Comparison of ENCODE assay signal across 8 cellular contexts in the genomic region with DNA sequence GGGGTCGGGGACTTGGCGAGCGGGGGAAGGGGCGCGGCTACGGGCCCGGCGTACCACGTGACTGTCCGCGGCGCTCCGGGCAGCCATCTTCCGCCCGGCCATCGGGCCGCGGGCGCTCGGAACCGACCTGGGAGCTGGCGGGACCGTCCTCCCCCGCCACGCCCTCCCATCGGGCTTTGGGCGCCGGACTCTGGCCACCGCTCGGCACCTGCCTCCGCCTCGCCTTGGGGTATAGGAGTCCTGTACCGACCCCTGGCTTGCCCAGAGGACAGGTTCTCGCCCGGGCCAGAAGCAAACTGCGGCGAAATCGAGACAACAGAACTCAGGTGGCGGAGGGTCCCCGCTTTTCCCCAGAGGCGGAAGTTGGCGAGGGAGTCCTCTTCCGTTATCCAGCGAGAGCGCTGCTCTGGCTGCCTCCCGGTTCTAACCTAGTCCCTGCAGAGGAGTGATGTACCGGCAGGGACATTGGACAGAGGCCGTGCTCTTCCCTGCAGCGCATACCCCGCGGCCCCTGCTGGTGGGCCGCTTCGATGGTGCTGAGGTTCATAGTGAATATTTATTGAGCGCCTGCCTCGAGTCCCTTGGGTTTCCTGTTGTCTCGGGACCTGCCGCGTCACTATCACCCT. TPM values are rescaled to one million over a fixed set of nuclear protein-coding genes. Genes with fewer than 3 reads are reported as not detected.
DNase-seq lines count a peak whose midpoint lies in the region; ATAC-seq and TF ChIP-seq lines count a peak whose summit lies in the region.

No MANE protein-coding gene starts in this region.

- peaks cover 28% of the 10 kb centered on the region for H3K79me2 ChIP-seq in GM23338 (replicated peaks; ENCODE audit: insufficient read depth)
- H3K79me2 ChIP-seq in Karpas-422 (ENCODE audit: low read length), result no peaks in the 10 kb centered on the region
- H3K79me2 ChIP-seq in trophoblast cell (ENCODE audit: control insufficient read depth, insufficient read depth, low read length, poor library complexity), result peaks cover 8% of the 10 kb centered on the region

- peaks cover 60% of the 10 kb centered on the region for H3K4me1 Mint-ChIP-seq in GM23338
- peaks cover 48% of the 10 kb centered on the region for H3K4me1 Mint-ChIP-seq in activated naive CD8-positive, alpha-beta T cell treated with anti-CD3 and anti-CD28 coated beads, Interleukin-2, amount 50 U/mL, for 24 hours

- H3K4me3 ChIP-seq in GM12864 (ENCODE audit: low read depth, low read length) (peak overlapping the region; percentile 74), GM23338 (peak overlapping the region; percentile 86), Karpas-422 (ENCODE audit: low read length) (peak overlapping the region; percentile 80), trophoblast cell (ENCODE audit: low read depth, low read length) (peak overlapping the region; percentile 87)

- peak overlapping the region; percentile 86 for H3K4me3 Mint-ChIP-seq in GM23338
- H3K4me3 Mint-ChIP-seq in activated naive CD8-positive, alpha-beta T cell treated with anti-CD3 and anti-CD28 coated beads, Interleukin-2, amount 50 U/mL, for 24 hours, result peak overlapping the region; percentile 87

- no peak overlapping the region for H2AK5ac ChIP-seq in trophoblast cell (ENCODE audit: low read length)

- intact Hi-C loops in cardiac septum (cut with DNase I), result loop anchor here (1.0 to 5.0 kb wide), 3 partner anchors 48 to 300 kb away; no protein-coding TSS in a partner anchor

- H4K20me1 ChIP-seq in GM23338 (replicated peaks; ENCODE audit: insufficient read depth), result no peaks in the 10 kb centered on the region; the same call in 1 of the 2 replicates
- H4K20me1 ChIP-seq in Karpas-422 (ENCODE audit: insufficient read depth, low read depth, low read length), result peaks cover 19% of the 10 kb centered on the region

- peak overlapping the region; percentile 96 for H4K8ac ChIP-seq in trophoblast cell (ENCODE audit: low read depth, low read length)

- peak overlapping the region; percentile 94 for H2BK120ac ChIP-seq in trophoblast cell (ENCODE audit: insufficient read depth, low read length, poor library complexity)

- no peaks in the 10 kb centered on the region for H3K9me3 Mint-ChIP-seq in GM23338
- no peaks in the 10 kb centered on the region for H3K9me3 Mint-ChIP-seq in activated naive CD8-positive, alpha-beta T cell treated with anti-CD3 and anti-CD28 coated beads, Interleukin-2, amount 50 U/mL, for 24 hours

- H3K36me3 ChIP-seq in GM23338 (ENCODE audit: insufficient read depth) (no peaks in the 10 kb centered on the region), Karpas-422 (ENCODE audit: insufficient read depth, low read length) (no peaks in the 10 kb centered on the region), trophoblast cell (ENCODE audit: control insufficient read depth in 1 of 2, insufficient read depth in 2 of 2, low read length in 2 of 2) (no peaks in the 10 kb centered on the region)

- DNase-seq in GM12864 (ENCODE audit: low read depth) (no peak), GM23338 (ENCODE audit: low spot score) (peak; percentile 84), Karpas-422 (peak; percentile 81), SKM-1 (lab: John Stamatoyannopoulos, UW; ENCODE audit: unreplicated experiment) (peak; percentile 66), cardiac septum (ENCODE audit: low spot score) (peak; percentile 94), trophoblast cell (peak; percentile 68 to 76), NCI-H1048 (lab: John Stamatoyannopoulos, UW) (no peak)
- peak; percentile 68 for DNase-seq in activated naive CD8-positive, alpha-beta T cell treated with anti-CD3 and anti-CD28 coated beads, Interleukin-2, amount 50 U/mL, for 24 hours

- peak overlapping the region; percentile 92 for H4K91ac ChIP-seq in trophoblast cell (ENCODE audit: low read depth, low read length)

- peak overlapping the region; percentile 99 for H3K27ac ChIP-seq in GM23338 (ENCODE audit: low read depth)
- peak overlapping the region; percentile 72; the same call in 1 of the 2 replicates for H3K27ac ChIP-seq in Karpas-422 (ENCODE audit: low read length)
- peak overlapping the region; percentile 99 for H3K27ac ChIP-seq in trophoblast cell (ENCODE audit: low read depth, low read length)

- H3K4ac ChIP-seq in trophoblast cell (ENCODE audit: low read depth, low read length), result peak overlapping the region; percentile 80

- peak overlapping the region; percentile 98 for H3K27ac Mint-ChIP-seq in GM23338
- H3K27ac Mint-ChIP-seq in activated naive CD8-positive, alpha-beta T cell treated with anti-CD3 and anti-CD28 coated beads, Interleukin-2, amount 50 U/mL, for 24 hours, result peak overlapping the region; percentile 87

- H3K18ac ChIP-seq in trophoblast cell (ENCODE audit: low read length), result peak overlapping the region; percentile 96

- H3K27me3 Mint-ChIP-seq in GM23338 (ENCODE audit: insufficient read depth, low read depth, poor library complexity), result peaks cover 14% of the 10 kb centered on the region
- no peaks in the 10 kb centered on the region for H3K27me3 Mint-ChIP-seq in activated naive CD8-positive, alpha-beta T cell treated with anti-CD3 and anti-CD28 coated beads, Interleukin-2, amount 50 U/mL, for 24 hours

- peak overlapping the region; percentile 96 for H2BK5ac ChIP-seq in trophoblast cell (ENCODE audit: low read depth, low read length, poor library complexity)

- peak; percentile 36 for ATAC-seq in GM23338
- ATAC-seq in activated naive CD8-positive, alpha-beta T cell treated with anti-CD3 and anti-CD28 coated beads, Interleukin-2, amount 50 U/mL, for 24 hours, result peak; percentile 58

- peaks cover 52% of the 10 kb centered on the region for H3K4me1 ChIP-seq in GM23338 (ENCODE audit: insufficient read depth)
- H3K4me1 ChIP-seq in Karpas-422 (ENCODE audit: low read length), result peaks cover 34% of the 10 kb centered on the region
- H3K4me1 ChIP-seq in trophoblast cell (ENCODE audit: control insufficient read depth in 1 of 2, insufficient read depth in 2 of 2, low read length in 2 of 2), result peaks cover 11 to 15% of the 10 kb centered on the region in 2 experiments

- peak overlapping the region; percentile 77; the same call in 1 of the 2 replicates for H2AFZ ChIP-seq in GM23338
- H2AFZ ChIP-seq in Karpas-422 (ENCODE audit: low read length), result peak overlapping the region; percentile 82
- peak overlapping the region; percentile 96 for H2AFZ ChIP-seq in trophoblast cell (ENCODE audit: insufficient read depth, low read length, poor library complexity)

- H3K9ac ChIP-seq in Karpas-422 (ENCODE audit: low read length) (peak overlapping the region; percentile 79), trophoblast cell (ENCODE audit: low read length) (peak overlapping the region; percentile 89)

- H3K23ac ChIP-seq in trophoblast cell (ENCODE audit: low read length), result no peak overlapping the region

- no CpG with 5 or more reads among the region's 58 CpGs for WGBS in trophoblast cell (ENCODE audit: extremely low coverage, insufficient coverage, insufficient read length)

- peak overlapping the region; percentile 96 for H3K14ac ChIP-seq in trophoblast cell (ENCODE audit: low read length)

- H3K4me2 ChIP-seq in GM23338, result peak overlapping the region; percentile 79
- H3K4me2 ChIP-seq in Karpas-422 (ENCODE audit: low read depth, low read length, poor library complexity, severe bottlenecking), result peak overlapping the region; percentile 97
- peak overlapping the region; percentile 93 for H3K4me2 ChIP-seq in trophoblast cell (ENCODE audit: low read length)

- TF ChIP-seq CTCF in GM12864 (IDR thresholded peaks at IDR 0.05; ENCODE audit: low read depth, low read length, missing control alignments) (peak; percentile 62), GM23338 (conservative IDR thresholded peaks at IDR 0.05; ENCODE audit: low read depth in 2 of 2) (peak; percentile 17 to 24; a peak in 2 of 4 replicates)

- peaks cover 14% of the 10 kb centered on the region for H3K79me1 ChIP-seq in trophoblast cell (ENCODE audit: low read length)

- H4K12ac ChIP-seq in trophoblast cell (ENCODE audit: low read depth, low read length), result peak overlapping the region; percentile 92

- no peak overlapping the region for H2BK12ac ChIP-seq in trophoblast cell (ENCODE audit: low read length)

- H3K36me3 Mint-ChIP-seq in GM23338 (ENCODE audit: low read depth), result peaks cover 3% of the 10 kb centered on the region; the same call in 1 of the 3 replicates
- H3K36me3 Mint-ChIP-seq in activated naive CD8-positive, alpha-beta T cell treated with anti-CD3 and anti-CD28 coated beads, Interleukin-2, amount 50 U/mL, for 24 hours (ENCODE audit: low read depth), result peaks cover 3% of the 10 kb centered on the region

- H3F3A ChIP-seq in GM23338 (replicated peaks; ENCODE audit: low read depth), result no peaks in the 10 kb centered on the region; the same call in 1 of the 2 replicates

- H3K9me2 ChIP-seq in GM23338 (ENCODE audit: insufficient read depth), result no peaks in the 10 kb centered on the region
- no peaks in the 10 kb centered on the region for H3K9me2 ChIP-seq in Karpas-422 (replicated peaks; ENCODE audit: insufficient read depth, low read length)

- peaks cover 4% of the 10 kb centered on the region; the same call in 1 of the 2 replicates for H3K27me3 ChIP-seq in GM23338 (ENCODE audit: insufficient read depth)
- H3K27me3 ChIP-seq in Karpas-422 (ENCODE audit: low read length), result no peaks in the 10 kb centered on the region
- H3K27me3 ChIP-seq in trophoblast cell (ENCODE audit: insufficient read depth, low read length), result no peaks in the 10 kb centered on the region

- no peaks in the 10 kb centered on the region for H3K9me3 ChIP-seq in Karpas-422 (ENCODE audit: low read length)
- H3K9me3 ChIP-seq in trophoblast cell (ENCODE audit: insufficient read depth, low read depth, low read length), result no peaks in the 10 kb centered on the region

TF ChIP-seq in GM23338, 12 proteins besides CTCF, POLR2A, EP300 and RAD21 (continues in another document):
- TF ChIP-seq, protein P1, sequence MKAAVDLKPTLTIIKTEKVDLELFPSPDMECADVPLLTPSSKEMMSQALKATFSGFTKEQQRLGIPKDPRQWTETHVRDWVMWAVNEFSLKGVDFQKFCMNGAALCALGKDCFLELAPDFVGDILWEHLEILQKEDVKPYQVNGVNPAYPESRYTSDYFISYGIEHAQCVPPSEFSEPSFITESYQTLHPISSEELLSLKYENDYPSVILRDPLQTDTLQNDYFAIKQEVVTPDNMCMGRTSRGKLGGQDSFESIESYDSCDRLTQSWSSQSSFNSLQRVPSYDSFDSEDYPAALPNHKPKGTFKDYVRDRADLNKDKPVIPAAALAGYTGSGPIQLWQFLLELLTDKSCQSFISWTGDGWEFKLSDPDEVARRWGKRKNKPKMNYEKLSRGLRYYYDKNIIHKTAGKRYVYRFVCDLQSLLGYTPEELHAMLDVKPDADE (IDR thresholded peaks at IDR 0.05), result 0 out of 2 replicates have a peak, but pooled peaks have one; percentile 4
- TF ChIP-seq ZNF114 (CRISPR knock-in tag; IDR thresholded peaks at IDR 0.05) (0 out of 2 replicates have a peak, but pooled peaks have one; percentile 21), EZH2 (IDR thresholded peaks at IDR 0.05; ENCODE audit: low read depth, unreplicated experiment) (no peak), ZNF331 (CRISPR knock-in tag; IDR thresholded peaks at IDR 0.05; ENCODE audit: low read depth) (no peak), POLR2AphosphoS5 (IDR thresholded peaks at IDR 0.05; ENCODE audit: low read depth) (peak; percentile 53)

RNA-seq across cellular contexts. Expression of a gene that starts 1.2 kb away (rescaled TPM):
- 33.6 and 34.7 TPM in 2 replicates for total RNA-seq in GM23338 (2014; rRNA removed; shearing (Covaris generic))
- 12.6 and 15.0 TPM in 2 replicates for polyA plus RNA-seq in GM23338 (2016; fragmentation: Nextera tagmentation; extraction: Ambion mirVana)
- total RNA-seq in Karpas-422 (2014; rRNA removed; shearing (Covaris generic); ENCODE audit: low replicate concordance), result 2.9 and 7.9 TPM in 2 replicates
- total RNA-seq in cardiac septum, result 24.3 TPM
- 12.3 and 14.2 TPM in 2 replicates for polyA plus RNA-seq in trophoblast cell (2013)

Comparison
In these comparisons a context has a peak if more than half of its experiments do, and no peak if none do; other contexts are left out.
1. DNase-seq: peak in GM23338 (single experiment), Karpas-422 (single experiment), SKM-1 (single experiment), activated naive CD8-positive, alpha-beta T cell treated with anti-CD3 and anti-CD28 coated beads, Interleukin-2, amount 50 U/mL, for 24 hours (single experiment), cardiac septum (single experiment) and trophoblast cell (2 of 2); none in GM12864 (single experiment) and NCI-H1048 (single experiment).
2. Peak in every context shown above with its lines, with median percentiles within 50 percentile points of each other: H3K4me3 ChIP-seq, H2AFZ ChIP-seq, H3K27ac ChIP-seq and H3K4me2 ChIP-seq.